Comparison of ENCODE assay signal across 8 cellular contexts in genomic region chr20:461254-462198, GRCh38. TPM values are rescaled to one million over a fixed set of nuclear protein-coding genes. Genes with fewer than 3 reads are reported as not detected.
A peak's percentile ranks its signal among the peaks of the same experiment; 100 is the strongest.
DNase-seq lines count a peak whose midpoint lies in the region; ATAC-seq, FAIRE-seq and TF ChIP-seq lines count a peak whose summit lies in the region.

No MANE protein-coding gene starts in this region.

- H3K4me1 Mint-ChIP-seq in IgD-negative memory B cell: peaks cover 24 to 38% (median 27%) of the 10 kb centered on the region in 3 donors

- H3K9me3 Mint-ChIP-seq in IgD-negative memory B cell: no peaks in the 10 kb centered on the region

- TF ChIP-seq CTCF in bronchial epithelial cell (IDR thresholded peaks at IDR 0.05; ENCODE audit: insufficient read depth, low read length, severe bottlenecking): no peak

- H3K27me3 ChIP-seq in bronchial epithelial cell (ENCODE audit: control insufficient read depth, insufficient read depth, low read length): no peaks in the 10 kb centered on the region

- H3K4me3 Mint-ChIP-seq in IgD-negative memory B cell: peak overlapping the region; percentile 94 to 98 (median 96)

- no peaks in the 10 kb centered on the region for H3K27me3 Mint-ChIP-seq in IgD-negative memory B cell

- H3K4me3 ChIP-seq in bronchial epithelial cell (ENCODE audit: low read depth, low read length): peak overlapping the region; percentile 79

- peak overlapping the region; percentile 86 to 95 (median 93) for H3K27ac Mint-ChIP-seq in IgD-negative memory B cell

- no peaks in the 10 kb centered on the region for H3K36me3 Mint-ChIP-seq in IgD-negative memory B cell

- no peaks in the 10 kb centered on the region for H3K36me3 ChIP-seq in bronchial epithelial cell (ENCODE audit: control insufficient read depth, insufficient read depth, low read length)

- DNase-seq in GM03348 (ENCODE audit: low spot score): peak; percentile 82
- peak; percentile 35 for DNase-seq in T-helper 9 cell
- DNase-seq in bronchial epithelial cell (ENCODE audit: low read depth): peak; percentile 17
- DNase-seq in kidney tubule cell (ENCODE audit: low spot score): peak; percentile 56
- DNase-seq in stimulated activated CD4-positive, alpha-beta T cell treated with anti-CD3 and anti-CD28 coated beads, Interleukin-2, amount 100 ng/mL, for 4 hours (ENCODE audit: low read depth): peak; percentile 33
- no peak for DNase-seq in superior temporal gyrus (ENCODE audit: extremely low spot score)

- FAIRE-seq in bronchial epithelial cell (lab: Jason Lieb, UNC): no peak

- peak; percentile 35 for ATAC-seq in GM21737 (IDR thresholded peaks at IDR 0.05; ENCODE audit: unreplicated experiment)

RNA-seq across cellular contexts. Expression of gene TBC1D20, which starts 0.8 kb away (rescaled TPM):
- 19.0 TPM for polyA plus RNA-seq in IgD-negative memory B cell
- 30.0 and 35.8 TPM in 2 replicates for total RNA-seq in bronchial epithelial cell

RNA-seq across cellular contexts. Expression of gene RBCK1, which starts 53.4 kb away (rescaled TPM):
- polyA plus RNA-seq in IgD-negative memory B cell: 107 TPM
- 178 and 202 TPM in 2 replicates for total RNA-seq in bronchial epithelial cell
